ENCODE assay signal across 20 cellular contexts in genomic region chr3:42639192-42639591, GRCh38. TPM values are rescaled to one million over a fixed set of nuclear protein-coding genes. Genes with fewer than 3 reads are reported as not detected.
DNase-seq lines count a peak whose midpoint lies in the region; ATAC-seq and TF ChIP-seq lines count a peak whose summit lies in the region.
"Had no signal": no experiment of that assay in that cellular context is flagged by ENCODE, and none has a peak within 500 bp of the region (broad histone marks: within the 10 kb centered on the region; RNA-seq: fewer than 3 reads in every experiment).

No MANE protein-coding gene starts in this region.

- no peaks in the 10 kb centered on the region for H3K27me3 ChIP-seq in CD8-positive, alpha-beta T cell (ENCODE audit: insufficient read depth, low read length)
- H3K27me3 ChIP-seq in body of pancreas: no peaks in the 10 kb centered on the region
- H3K27me3 ChIP-seq: thyroid gland had no signal

- intact Hi-C loops in CD8-positive, alpha-beta T cell (cut with DNase I, micrococcal nuclease): loop anchor here (5.0 kb wide), 2 partner anchors 37 to 57 kb away; partner anchors contain the start of genes NKTR (in 2 of the 2) and SEC22C (in 1 of the 2)
- intact Hi-C loops in natural killer cell (cut with micrococcal nuclease) (loop anchor here (5.0 kb wide), 1 partner anchor 37 kb away; the partner anchor contains the start of gene NKTR), body of pancreas (cut with DNase I) (no loop called here)

- peak overlapping the region; percentile 46 for H3K27ac ChIP-seq in CD8-positive, alpha-beta T cell (ENCODE audit: low read depth, low read length)
- H3K27ac ChIP-seq in caudate nucleus (ENCODE audit: low read depth, low read length) (peak overlapping the region; percentile 56), body of pancreas (no peak overlapping the region)
- H3K27ac ChIP-seq: thyroid gland had no signal

- H3K4me1 ChIP-seq in CD8-positive, alpha-beta T cell (ENCODE audit: insufficient read depth, low read length): peaks cover 11% of the 10 kb centered on the region
- no peaks in the 10 kb centered on the region for H3K4me1 ChIP-seq in body of pancreas
- H3K4me1 ChIP-seq: thyroid gland had no signal

- no peaks in the 10 kb centered on the region for H3K9me3 Mint-ChIP-seq in CD8-positive, alpha-beta T cell
- H3K9me3 Mint-ChIP-seq in natural killer cell: no peaks in the 10 kb centered on the region
- H3K9me3 Mint-ChIP-seq: activated naive CD4-positive, alpha-beta T cell treated with anti-CD3 and anti-CD28 coated beads, Interleukin-2, amount 10 ng/mL, durations not matched to agents 7 days and 5 days; CD14-positive monocyte; endodermal cell; nephron progenitor cell; stimulated activated memory B cell treated with anti-CD40 and anti-IgM and Interleukin-4, amounts not matched to agents 10 μg/mL and 1 μg/mL and 100 μg/mL, for 72 hours had no signal

- H3K27ac Mint-ChIP-seq in CD8-positive, alpha-beta T cell: no peak overlapping the region
- H3K27ac Mint-ChIP-seq in natural killer cell: no peak overlapping the region
- H3K27ac Mint-ChIP-seq: activated naive CD4-positive, alpha-beta T cell treated with anti-CD3 and anti-CD28 coated beads, Interleukin-2, amount 10 ng/mL, durations not matched to agents 7 days and 5 days; endodermal cell; nephron progenitor cell; stimulated activated memory B cell treated with anti-CD40 and anti-IgM and Interleukin-4, amounts not matched to agents 10 μg/mL and 1 μg/mL and 100 μg/mL, for 72 hours had no signal

- peaks cover 47% of the 10 kb centered on the region for H3K36me3 Mint-ChIP-seq in CD8-positive, alpha-beta T cell
- H3K36me3 Mint-ChIP-seq in natural killer cell: peaks cover 19% of the 10 kb centered on the region

- no peak overlapping the region for H3K4me3 ChIP-seq in CD8-positive, alpha-beta T cell (ENCODE audit: low read depth, low read length)
- H3K4me3 ChIP-seq in foreskin fibroblast (ENCODE audit: low read depth in 1 of 2, low read length in 2 of 2): no peak overlapping the region
- H3K4me3 ChIP-seq in body of pancreas: no peak overlapping the region
- H3K4me3 ChIP-seq: thyroid gland had no signal

- no peak for DNase-seq in CD8-positive, alpha-beta T cell
- DNase-seq in caudate nucleus (lab: John Stamatoyannopoulos, UW): no peak
- no peak for DNase-seq in natural killer cell
- no peak for DNase-seq in stimulated activated CD4-positive, alpha-beta T cell treated with anti-CD3 and anti-CD28 coated beads, Interleukin-2, amount 100 ng/mL, for 24 hours
- no peak for DNase-seq in foreskin fibroblast
- DNase-seq in body of pancreas: no peak
- DNase-seq: activated T-cell treated with anti-CD3 and anti-CD28 coated beads, Interleukin-2, amount 50 U/mL, for 48 hours; aorta; endodermal cell; GDM1; NCI-H2171 treated with DMSO at 0.1 percent for 48 hours; NCI-H69; nephron progenitor cell; SW 1271; thyroid gland had no signal

- peaks cover 6% of the 10 kb centered on the region for H3K4me1 Mint-ChIP-seq in CD8-positive, alpha-beta T cell (ENCODE audit: low read depth)
- peaks cover 8 to 10% of the 10 kb centered on the region in 2 donors for H3K4me1 Mint-ChIP-seq in natural killer cell
- H3K4me1 Mint-ChIP-seq: endodermal cell; nephron progenitor cell; stimulated activated memory B cell treated with anti-CD40 and anti-IgM and Interleukin-4, amounts not matched to agents 10 μg/mL and 1 μg/mL and 100 μg/mL, for 72 hours had no signal

- H3K27me3 Mint-ChIP-seq in CD8-positive, alpha-beta T cell (ENCODE audit: low read depth): no peaks in the 10 kb centered on the region
- no peaks in the 10 kb centered on the region for H3K27me3 Mint-ChIP-seq in natural killer cell (ENCODE audit: low read depth in 2 of 2)
- H3K27me3 Mint-ChIP-seq: activated naive CD4-positive, alpha-beta T cell treated with anti-CD3 and anti-CD28 coated beads, Interleukin-2, amount 10 ng/mL, durations not matched to agents 7 days and 5 days; stimulated activated memory B cell treated with anti-CD40 and anti-IgM and Interleukin-4, amounts not matched to agents 10 μg/mL and 1 μg/mL and 100 μg/mL, for 72 hours had no signal

- no peak overlapping the region for H3K4me3 Mint-ChIP-seq in CD8-positive, alpha-beta T cell
- H3K4me3 Mint-ChIP-seq in natural killer cell: no peak overlapping the region
- H3K4me3 Mint-ChIP-seq: activated naive CD4-positive, alpha-beta T cell treated with anti-CD3 and anti-CD28 coated beads, Interleukin-2, amount 10 ng/mL, durations not matched to agents 7 days and 5 days; CD14-positive monocyte; endodermal cell; nephron progenitor cell; stimulated activated memory B cell treated with anti-CD40 and anti-IgM and Interleukin-4, amounts not matched to agents 10 μg/mL and 1 μg/mL and 100 μg/mL, for 72 hours had no signal

- peaks cover 66% of the 10 kb centered on the region for H3K36me3 ChIP-seq in CD8-positive, alpha-beta T cell (ENCODE audit: insufficient read depth, low read length)
- H3K36me3 ChIP-seq in body of pancreas (replicated peaks in 1 of 2; ENCODE audit: insufficient read depth in 1 of 2, low read depth in 2 of 2): peaks cover 22 to 47% of the 10 kb centered on the region in 2 donors

- CTCF ChIA-PET in CD8-positive, alpha-beta T cell (lab: Charles Lee): no interaction called here

- no peaks in the 10 kb centered on the region for H3K9me3 ChIP-seq in CD8-positive, alpha-beta T cell (ENCODE audit: low read length)
- H3K9me3 ChIP-seq in body of pancreas: no peaks in the 10 kb centered on the region
- H3K9me3 ChIP-seq: thyroid gland had no signal

- no peak for TF ChIP-seq POLR2A in body of pancreas (IDR thresholded peaks at IDR 0.05)

- 78 to 87% methylated on average over 6 of the region's 6 CpGs for WGBS in body of pancreas, 2 donors

- TF ChIP-seq CTCF in CD8-positive, alpha-beta T cell (IDR thresholded peaks at IDR 0.05): no peak
- no peak for TF ChIP-seq CTCF in natural killer cell (IDR thresholded peaks at IDR 0.05)
- no peak for TF ChIP-seq CTCF in foreskin fibroblast (IDR thresholded peaks at IDR 0.05; ENCODE audit: low read depth, low read length)
- TF ChIP-seq CTCF in body of pancreas (IDR thresholded peaks at IDR 0.05): no peak

- POLR2A ChIA-PET in CD8-positive, alpha-beta T cell (lab: Charles Lee): no interaction called here

- no peak for ATAC-seq in CD8-positive, alpha-beta T cell
- peak; percentile 28 to 50 (median 39) for ATAC-seq in natural killer cell
- no peak for ATAC-seq in body of pancreas
- ATAC-seq: stimulated activated memory B cell treated with anti-CD40 and anti-IgM and Interleukin-4, amounts not matched to agents 10 μg/mL and 1 μg/mL and 100 μg/mL, for 72 hours had no signal

RNA-seq across cellular contexts. Expression of gene ZBTB47, which starts 14.3 kb away (rescaled TPM):
- under 1 TPM; 0.24 to 0.33 TPM for total RNA-seq in CD8-positive, alpha-beta T cell
- total RNA-seq in natural killer cell (1 to 10 TPM; 2.1 to 3.0 (median 3.0) TPM), body of pancreas (10 to 100 TPM; 19.7 to 20.4 TPM)

RNA-seq across cellular contexts. Expression of gene NKTR, which starts 38.7 kb away (rescaled TPM):
- total RNA-seq in CD8-positive, alpha-beta T cell: 100 to 1,000 TPM; 190 to 204 TPM
- total RNA-seq in natural killer cell: 100 to 1,000 TPM; 212 to 252 (median 217) TPM
- total RNA-seq in body of pancreas: 100 to 1,000 TPM; 115 to 128 TPM

RNA-seq across cellular contexts. Expression of gene KLHL40, which starts 46.1 kb away (rescaled TPM):
- not detected for total RNA-seq in CD8-positive, alpha-beta T cell
- total RNA-seq in natural killer cell: not detected
- not detected for total RNA-seq in body of pancreas
- total RNA-seq: aorta, endodermal cell, fibroblast of lung, posterior vena cava, thyroid gland had no signal

RNA-seq across cellular contexts. Expression of gene SS18L2, which starts 48.5 kb away (rescaled TPM):
- total RNA-seq in CD8-positive, alpha-beta T cell: 10 to 100 TPM; 55.5 to 59.8 TPM
- total RNA-seq in natural killer cell (10 to 100 TPM; 33.5 to 47.6 (median 33.9) TPM), body of pancreas (1 to 10 TPM; 5.3 to 7.8 TPM)

RNA-seq across cellular contexts. Expression of gene SEC22C, which starts 57.4 kb away (rescaled TPM):
- 10 to 100 TPM; 71.3 to 75.2 TPM for total RNA-seq in CD8-positive, alpha-beta T cell
- total RNA-seq in natural killer cell: 10 to 100 TPM; 51.3 to 60.4 (median 55.9) TPM
- 10 to 100 TPM; 23.1 to 30.9 TPM for total RNA-seq in body of pancreas

Comparison
In these comparisons a context has a peak if more than half of its experiments do, and no peak if none do; other contexts are left out.
1. ATAC-seq: peak in natural killer cell (3 of 3); none in CD8-positive, alpha-beta T cell (single experiment) and body of pancreas (single experiment).
2. H3K27ac ChIP-seq: peak in CD8-positive, alpha-beta T cell (single experiment) and caudate nucleus (single experiment); none in body of pancreas (0 of 4).
3. RNA of gene ZBTB47, which starts 14.3 kb away (total RNA-seq): 19.7 to 20.4 TPM in body of pancreas; 2.1 to 3.0 TPM in natural killer cell and 0.24 to 0.33 TPM in CD8-positive, alpha-beta T cell; every median in the first group is over 4 times any median in the second.